26 cellular contexts compared by ENCODE assay signal in genomic region chr6:151546941-151547659, GRCh38. TPM values are rescaled to one million over a fixed set of nuclear protein-coding genes. Genes with fewer than 3 reads are reported as not detected.
DNase-seq lines count a peak whose midpoint lies in the region; ATAC-seq and TF ChIP-seq lines count a peak whose summit lies in the region.
"Had no signal": no experiment of that assay in that cellular context is flagged by ENCODE, and none has a peak within 500 bp of the region (broad histone marks: within the 10 kb centered on the region; RNA-seq: fewer than 3 reads in every experiment).

No MANE protein-coding gene starts in this region.

- no peak overlapping the region for H3K4me2 ChIP-seq in GM23338
- no peak overlapping the region for H3K4me2 ChIP-seq in neural progenitor cell

- H3K27ac Mint-ChIP-seq in GM23338 (no peak overlapping the region), neural progenitor cell (no peak overlapping the region)
- H3K27ac Mint-ChIP-seq: activated CD4-positive, alpha-beta T cell treated with anti-CD3 and anti-CD28 coated beads, Interleukin-2, amount 10 ng/mL, durations not matched to agents 24 days and 14 days; B cell; T-helper 1 cell treated with Interleukin-12 subunit alpha and Interleukin-12 subunit beta and Interleukin-4 antibody, amounts not matched to agents 30 μg/mL and 1 μg/mL, for 36 hours had no signal

- WGBS in transverse colon (ENCODE audit: low coverage in 1 of 2), 2 donors, result 82 to 85% methylated on average over 7 to 13 of the region's 13 CpGs

- H3K9me3 ChIP-seq in neural progenitor cell (ENCODE audit: low read depth), result no peaks in the 10 kb centered on the region
- H3K9me3 ChIP-seq in transverse colon, result no peaks in the 10 kb centered on the region
- H3K9me3 ChIP-seq: psoas muscle had no signal

- no peak overlapping the region for H3K27ac ChIP-seq in GM23338 (ENCODE audit: low read depth)
- H3K27ac ChIP-seq in neural progenitor cell, result no peak overlapping the region
- H3K27ac ChIP-seq in transverse colon, result no peak overlapping the region
- H3K27ac ChIP-seq: lower lobe of right lung, psoas muscle, tibial nerve had no signal

- H3F3A ChIP-seq in GM23338 (replicated peaks; ENCODE audit: low read depth) (no peaks in the 10 kb centered on the region), neural progenitor cell (ENCODE audit: low read depth) (no peaks in the 10 kb centered on the region)

- H3K79me2 ChIP-seq in GM23338 (replicated peaks; ENCODE audit: insufficient read depth), result no peaks in the 10 kb centered on the region
- no peaks in the 10 kb centered on the region for H3K79me2 ChIP-seq in neural progenitor cell (ENCODE audit: low read depth)

- H2AFZ ChIP-seq in GM23338, result no peak overlapping the region
- no peak overlapping the region for H2AFZ ChIP-seq in neural progenitor cell (replicated peaks)

- H3K4me3 Mint-ChIP-seq in GM23338 (no peak overlapping the region), neural progenitor cell (no peak overlapping the region)
- H3K4me3 Mint-ChIP-seq: activated CD4-positive, alpha-beta T cell treated with anti-CD3 and anti-CD28 coated beads, Interleukin-2, amount 10 ng/mL, durations not matched to agents 24 days and 14 days; B cell; T-helper 1 cell treated with Interleukin-12 subunit alpha and Interleukin-12 subunit beta and Interleukin-4 antibody, amounts not matched to agents 30 μg/mL and 1 μg/mL, for 36 hours had no signal

- intact Hi-C loops in transverse colon (cut with DNase I; ENCODE audit: low total_unique reads), result no loop called here

- H3K9ac ChIP-seq in neural progenitor cell, result no peak overlapping the region

- H3K4me1 ChIP-seq in GM23338 (ENCODE audit: insufficient read depth) (no peaks in the 10 kb centered on the region), neural progenitor cell (no peaks in the 10 kb centered on the region), transverse colon (no peaks in the 10 kb centered on the region)
- H3K4me1 ChIP-seq: lower lobe of right lung, psoas muscle, tibial nerve had no signal

- no peaks in the 10 kb centered on the region for H3K27me3 ChIP-seq in GM23338 (ENCODE audit: insufficient read depth)
- no peaks in the 10 kb centered on the region for H3K27me3 ChIP-seq in neural progenitor cell
- H3K27me3 ChIP-seq in transverse colon, result no peaks in the 10 kb centered on the region
- H3K27me3 ChIP-seq: tibial nerve had no signal

- in situ Hi-C loops in transverse colon (cut with MboI; ENCODE audit: low pct_ligation_motif_present in 1 of 4, low pct_unique_long_range_greater_than_20kb in 1 of 4, low sequenced_read_pairs in 3 of 4), result no loop called here

- H3K36me3 Mint-ChIP-seq in GM23338 (ENCODE audit: low read depth) (no peaks in the 10 kb centered on the region), neural progenitor cell (no peaks in the 10 kb centered on the region)

- no peak for TF ChIP-seq EP300 in transverse colon (IDR thresholded peaks at IDR 0.05; ENCODE audit: low read depth)

- no peak for ATAC-seq in GM23338
- ATAC-seq: lower lobe of right lung; psoas muscle; stimulated activated naive CD8-positive, alpha-beta T cell treated with anti-CD3 and anti-CD28 coated beads, Interleukin-15, Interleukin-2, amounts not matched to agents 100 U/mL and 50 U/mL, for 24 hours had no signal

- TF ChIP-seq CTCF in GM23338 (conservative IDR thresholded peaks at IDR 0.05; ENCODE audit: low read depth in 2 of 2) (peak; percentile 52 to 68), neural progenitor cell (IDR thresholded peaks at IDR 0.05) (peak; percentile 4), transverse colon (IDR thresholded peaks at IDR 0.05) (no peak)

- H3K9me3 Mint-ChIP-seq in GM23338 (no peaks in the 10 kb centered on the region), neural progenitor cell (no peaks in the 10 kb centered on the region)
- H3K9me3 Mint-ChIP-seq: T-helper 1 cell treated with Interleukin-12 subunit alpha and Interleukin-12 subunit beta and Interleukin-4 antibody, amounts not matched to agents 30 μg/mL and 1 μg/mL, for 36 hours had no signal

- H3K4me1 Mint-ChIP-seq in GM23338, result no peaks in the 10 kb centered on the region; the same call in 2 of the 3 replicates
- no peaks in the 10 kb centered on the region for H3K4me1 Mint-ChIP-seq in neural progenitor cell
- H3K4me1 Mint-ChIP-seq: activated CD4-positive, alpha-beta T cell treated with anti-CD3 and anti-CD28 coated beads, Interleukin-2, amount 10 ng/mL, durations not matched to agents 24 days and 14 days; B cell had no signal

- H3K36me3 ChIP-seq in GM23338 (ENCODE audit: insufficient read depth) (no peaks in the 10 kb centered on the region), neural progenitor cell (no peaks in the 10 kb centered on the region), transverse colon (no peaks in the 10 kb centered on the region)
- H3K36me3 ChIP-seq: lower lobe of right lung had no signal

- DNase-seq in DMS 273 (lab: John Stamatoyannopoulos, UW; ENCODE audit: unreplicated experiment) (peak; percentile 8), DMS 273 treated with DMSO at 0.1 percent for 48 hours (lab: John Stamatoyannopoulos, UW) (no peak), GM23338 (ENCODE audit: low spot score) (peak; percentile 31), OCI-M1 (lab: John Stamatoyannopoulos, UW) (peak; percentile 32), neural progenitor cell (ENCODE audit: low spot score) (no peak), transverse colon (no peak), foreskin melanocyte (no peak), activated gamma-delta T cell treated with Interleukin-2 at 50 U/mL for 16 hours (no peak)
- DNase-seq: 8988T; activated CD4-positive, alpha-beta T cell treated with anti-CD3 and anti-CD28 coated beads, Interleukin-2, amount 10 ng/mL, durations not matched to agents 24 days and 14 days; activated CD8-positive, alpha-beta memory T cell treated with anti-CD3 and anti-CD28 coated beads, Interleukin-2, amount 50 U/mL, for 4 hours; activated effector memory CD4-positive, alpha-beta T cell treated with Interleukin-2 at 50 U/mL for 16 hours; dermis blood vessel endothelial cell; Kasumi-1; lower lobe of right lung; NCI-H2107; NCI-H510A treated with DMSO at 0.1 percent for 48 hours; psoas muscle; SHP77; small intestine; stimulated activated CD4-positive, alpha-beta T cell treated with anti-CD3 and anti-CD28 coated beads, Interleukin-2, amount 100 ng/mL, for 48 hours; stimulated activated naive CD8-positive, alpha-beta T cell treated with anti-CD3 and anti-CD28 coated beads, Interleukin-15, Interleukin-2, amounts not matched to agents 100 U/mL and 50 U/mL, for 24 hours had no signal

- peaks cover 2% of the 10 kb centered on the region for H3K27me3 Mint-ChIP-seq in GM23338 (ENCODE audit: insufficient read depth, low read depth, poor library complexity)
- H3K27me3 Mint-ChIP-seq in neural progenitor cell (ENCODE audit: insufficient read depth, low read depth), result no peaks in the 10 kb centered on the region

- no peak for TF ChIP-seq POLR2A in transverse colon (IDR thresholded peaks at IDR 0.05)

- H3K9me2 ChIP-seq in GM23338 (ENCODE audit: insufficient read depth), result peaks cover 3% of the 10 kb centered on the region; the same call in 1 of the 2 replicates

- H4K20me1 ChIP-seq in GM23338 (replicated peaks; ENCODE audit: insufficient read depth), result no peaks in the 10 kb centered on the region
- H4K20me1 ChIP-seq in neural progenitor cell (ENCODE audit: low read depth), result no peaks in the 10 kb centered on the region

- H3K4me3 ChIP-seq in GM23338 (no peak overlapping the region), neural progenitor cell (no peak overlapping the region), transverse colon (no peak overlapping the region)
- H3K4me3 ChIP-seq: lower lobe of right lung, psoas muscle, tibial nerve had no signal

TF ChIP-seq in GM23338, 12 proteins besides CTCF, POLR2A, EP300 and RAD21:
- TF ChIP-seq ZNF331 (CRISPR knock-in tag; IDR thresholded peaks at IDR 0.05; ENCODE audit: low read depth) (no peak), STAT1 (IDR thresholded peaks at IDR 0.05; ENCODE audit: unreplicated experiment) (no peak), NANOG (IDR thresholded peaks at IDR 0.05; ENCODE audit: borderline replicate concordance) (no peak)

RNA-seq across cellular contexts. Expression of gene CCDC170, which starts 53.3 kb away (rescaled TPM):
- 2.1 TPM in 1 of 2 replicates, not detected in the other for total RNA-seq in GM23338 (2014; rRNA removed; shearing (Covaris generic))
- 0.03 and 0.18 TPM in 2 replicates for polyA plus RNA-seq in GM23338 (2016; fragmentation: Nextera tagmentation; extraction: Ambion mirVana)
- total RNA-seq in neural progenitor cell (ENCODE audit: low replicate concordance), result 0.06 and 0.07 TPM in 2 replicates
- total RNA-seq in transverse colon, result 1 to 10 TPM in 3 of 4 donors, not detected in 1; 1.5 to 6.2 (median 5.2) TPM
- total RNA-seq: activated CD4-positive, alpha-beta T cell treated with anti-CD3 and anti-CD28 coated beads, Interleukin-2, amount 10 ng/mL, durations not matched to agents 24 days and 14 days; B cell; bronchial epithelial cell; dermis blood vessel endothelial cell had no signal

Comparison
In these comparisons a context has a peak if more than half of its experiments do, and no peak if none do; other contexts are left out.
1. DNase-seq: peak in DMS 273 (single experiment), GM23338 (single experiment) and OCI-M1 (single experiment); none in DMS 273 treated with DMSO at 0.1 percent for 48 hours (single experiment), neural progenitor cell (single experiment), transverse colon (single experiment), foreskin melanocyte (single experiment) and activated gamma-delta T cell treated with Interleukin-2 at 50 U/mL for 16 hours (single experiment).
2. CTCF ChIP-seq: peak in GM23338 (2 of 2) and neural progenitor cell (single experiment); none in transverse colon (0 of 5).